In genomic region chr2:40101076-40101688, GRCh38 we compare ENCODE assay signal across 8 cellular contexts.
DNase-seq lines count a peak whose midpoint lies in the region; ATAC-seq and TF ChIP-seq lines count a peak whose summit lies in the region.

No MANE protein-coding gene starts in this region.

- H3K9me3 ChIP-seq in mesodermal cell (ENCODE audit: control insufficient read depth, low read length): no peaks in the 10 kb centered on the region

- no peaks in the 10 kb centered on the region for H3K36me3 ChIP-seq in mesodermal cell (ENCODE audit: control insufficient read depth, insufficient read depth, low read length)

- no peak for TF ChIP-seq CTCF in coronary artery (IDR thresholded peaks at IDR 0.05)

- intact Hi-C loops in left cardiac atrium (cut with DNase I): no loop called here

- H3K27ac ChIP-seq in mesodermal cell (ENCODE audit: low read depth, low read length, severe bottlenecking): peak overlapping the region; percentile 30
- H3K27ac ChIP-seq in coronary artery: no peak overlapping the region

- peak; percentile 29 for DNase-seq in OCI-M1 (lab: John Stamatoyannopoulos, UW)
- DNase-seq in SHP77 (lab: John Stamatoyannopoulos, UW): no peak
- DNase-seq in coronary artery (ENCODE audit: low spot score): no peak
- DNase-seq in left cardiac atrium: no peak

- no peak overlapping the region for H3K4me3 ChIP-seq in mesodermal cell (ENCODE audit: extremely low read depth, insufficient read depth, low read length, poor library complexity, severe bottlenecking)
- H3K4me3 ChIP-seq in coronary artery: no peak overlapping the region

- ATAC-seq in GM18519 (IDR thresholded peaks at IDR 0.05; ENCODE audit: low FRiP score, unreplicated experiment) (peak; percentile 95), HG02884 (IDR thresholded peaks at IDR 0.05; ENCODE audit: unreplicated experiment) (peak; percentile 90), left cardiac atrium (no peak), HG03139 (IDR thresholded peaks at IDR 0.05; ENCODE audit: unreplicated experiment) (no peak)

- peaks cover 16% of the 10 kb centered on the region for H3K4me1 ChIP-seq in mesodermal cell (ENCODE audit: control insufficient read depth, insufficient read depth, low read length, poor library complexity, severe bottlenecking)

- 63 to 100% methylated on average over 1 of the region's 1 CpG for WGBS in mesodermal cell (ENCODE audit: insufficient coverage in 2 of 2), 2 experiments

Comparison
In these comparisons a context has a peak if more than half of its experiments do, and no peak if none do; other contexts are left out.
1. ATAC-seq: peak in GM18519 (single experiment) and HG02884 (single experiment); none in left cardiac atrium (0 of 2) and HG03139 (single experiment).